In the genomic region with DNA sequence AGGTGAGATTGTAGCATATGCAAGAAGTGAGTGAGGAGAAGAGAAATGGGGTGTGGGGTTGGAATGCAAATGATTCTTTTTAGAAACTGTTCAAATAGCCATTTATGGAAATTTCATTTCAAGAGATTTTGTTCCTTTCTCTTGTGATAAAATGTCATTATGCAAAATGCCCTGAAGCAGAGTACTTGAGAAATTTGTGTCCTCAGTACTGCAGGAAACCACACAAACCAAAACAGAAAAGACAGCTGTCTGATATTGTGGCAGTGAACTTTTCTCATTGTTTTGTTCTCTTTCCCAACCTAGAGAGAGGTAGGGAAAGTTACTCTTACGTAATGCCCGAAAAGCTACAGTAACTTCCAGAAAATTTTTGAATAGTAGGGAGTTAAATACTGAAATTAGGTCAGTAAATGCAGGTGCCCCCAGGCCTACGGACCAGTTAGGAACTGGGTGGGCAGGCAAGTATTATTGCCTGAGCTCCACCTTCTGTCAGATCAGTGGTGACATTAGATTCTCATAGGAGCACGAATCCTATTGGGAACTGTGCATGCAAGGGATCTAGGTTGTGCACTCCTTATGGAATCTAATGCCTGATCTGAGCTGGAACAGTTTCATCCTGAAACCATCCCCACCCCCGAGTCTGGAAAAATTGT, we compare ENCODE assay signal across 8 cellular contexts. TPM values are rescaled to one million over a fixed set of nuclear protein-coding genes. Genes with fewer than 3 reads are reported as not detected.
A peak's percentile ranks its signal among the peaks of the same experiment; 100 is the strongest.
DNase-seq lines count a peak whose midpoint lies in the region; ATAC-seq and TF ChIP-seq lines count a peak whose summit lies in the region.

No MANE protein-coding gene starts in this region.

- ATAC-seq in GM19455 (IDR thresholded peaks at IDR 0.05; ENCODE audit: unreplicated experiment), result peak; percentile 90
- ATAC-seq in HG03196 (IDR thresholded peaks at IDR 0.05; ENCODE audit: unreplicated experiment), result peak; percentile 92

- POLR2A ChIA-PET in HEK293T (lab: Yijun Ruan, JAX), result no interaction called here

- DNase-seq in EH (ENCODE audit: low read depth), result peak; percentile 58
- no peak for DNase-seq in caudate nucleus (lab: John Stamatoyannopoulos, UW)
- no peak for DNase-seq in HEK293T (ENCODE audit: extremely low spot score)
- no peak for DNase-seq in midbrain (lab: John Stamatoyannopoulos, UW)
- no peak for DNase-seq in ecto neural progenitor cell (ENCODE audit: low spot score)
- no peak for DNase-seq in SK-N-DZ (ENCODE audit: low spot score)

- CTCF ChIA-PET in HEK293T (lab: Yijun Ruan, JAX), result no interaction called here

- peak overlapping the region; percentile 56 for H3K27ac ChIP-seq in caudate nucleus (ENCODE audit: low read depth, low read length)

TF ChIP-seq in HEK293T, 16 proteins besides CTCF, POLR2A, EP300 and RAD21:
- no peak for TF ChIP-seq ARNT (IDR thresholded peaks at IDR 0.05)
- TF ChIP-seq HDGF (IDR thresholded peaks at IDR 0.05; ENCODE audit: borderline replicate concordance), result no peak
- no peak for TF ChIP-seq SUZ12 (IDR thresholded peaks at IDR 0.05)
- no peak for TF ChIP-seq ELF4 (IDR thresholded peaks at IDR 0.05)
- TF ChIP-seq SP1 (IDR thresholded peaks at IDR 0.05), result no peak
- TF ChIP-seq LEF1 (IDR thresholded peaks at IDR 0.05; ENCODE audit: borderline replicate concordance), result no peak
- TF ChIP-seq FOXM1 (IDR thresholded peaks at IDR 0.05; ENCODE audit: borderline replicate concordance), result no peak
- TF ChIP-seq FOXA1 (IDR thresholded peaks at IDR 0.05), result no peak
- no peak for TF ChIP-seq NFRKB (IDR thresholded peaks at IDR 0.05)
- no peak for TF ChIP-seq TARDBP (IDR thresholded peaks at IDR 0.05)
- no peak for TF ChIP-seq ZNF384 (IDR thresholded peaks at IDR 0.05)
- TF ChIP-seq, protein P1, sequence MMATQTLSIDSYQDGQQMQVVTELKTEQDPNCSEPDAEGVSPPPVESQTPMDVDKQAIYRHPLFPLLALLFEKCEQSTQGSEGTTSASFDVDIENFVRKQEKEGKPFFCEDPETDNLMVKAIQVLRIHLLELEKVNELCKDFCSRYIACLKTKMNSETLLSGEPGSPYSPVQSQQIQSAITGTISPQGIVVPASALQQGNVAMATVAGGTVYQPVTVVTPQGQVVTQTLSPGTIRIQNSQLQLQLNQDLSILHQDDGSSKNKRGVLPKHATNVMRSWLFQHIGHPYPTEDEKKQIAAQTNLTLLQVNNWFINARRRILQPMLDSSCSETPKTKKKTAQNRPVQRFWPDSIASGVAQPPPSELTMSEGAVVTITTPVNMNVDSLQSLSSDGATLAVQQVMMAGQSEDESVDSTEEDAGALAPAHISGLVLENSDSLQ (IDR thresholded peaks at IDR 0.05), result no peak
- TF ChIP-seq FOXK2 (IDR thresholded peaks at IDR 0.05), result no peak
- no peak for TF ChIP-seq BHLHE40 (IDR thresholded peaks at IDR 0.05; ENCODE audit: borderline replicate concordance)
- no peak for TF ChIP-seq CTBP1 (IDR thresholded peaks at IDR 0.05; ENCODE audit: borderline replicate concordance)
- no peak for TF ChIP-seq L3MBTL2 (conservative IDR thresholded peaks at IDR 0.05)
TF ChIP-seq in HEK293T: peak in this region for 0.

RNA-seq across cellular contexts. Expression of gene DLD, which starts 34.0 kb away (rescaled TPM):
- polyA plus RNA-seq in SK-N-DZ (2014; cell fraction: cytosol; rRNA removed), result 154 and 299 TPM in 2 replicates
- polyA plus RNA-seq in SK-N-DZ (2014; cell fraction: nucleus; rRNA removed), result 118 and 125 TPM in 2 replicates
